Comparison of ENCODE assay signal across 8 cellular contexts in the genomic region with DNA sequence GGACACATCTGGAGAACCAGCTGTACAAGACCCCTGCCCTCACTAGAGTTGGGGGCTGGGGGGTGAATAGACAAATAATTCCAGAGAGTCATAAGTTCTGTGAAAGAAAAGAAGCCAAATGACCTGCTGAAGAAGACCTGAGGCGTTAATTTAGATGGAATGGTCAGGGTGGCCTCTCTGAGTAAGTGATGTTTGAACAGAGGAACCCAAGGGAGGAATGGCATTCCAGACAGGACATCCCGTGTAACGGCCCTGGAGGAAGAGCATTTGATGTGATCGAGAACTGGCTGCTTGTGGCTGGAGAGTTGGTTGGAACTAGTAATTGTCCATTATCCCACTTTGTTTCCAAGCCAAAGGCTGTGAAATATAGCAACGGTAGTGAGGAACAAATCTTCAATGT. TPM values are rescaled to one million over a fixed set of nuclear protein-coding genes. Genes with fewer than 3 reads are reported as not detected.
DNase-seq lines count a peak whose midpoint lies in the region; ATAC-seq and TF ChIP-seq lines count a peak whose summit lies in the region.

No MANE protein-coding gene starts in this region.

- H3K36me3 Mint-ChIP-seq in MCF 10A (ENCODE audit: insufficient read depth, unreplicated experiment) (peaks cover 27% of the 10 kb centered on the region), memory B cell (peaks cover 9% of the 10 kb centered on the region)

- H3K4me1 ChIP-seq in heart right ventricle (peaks cover 11 to 55% (median 35%) of the 10 kb centered on the region in 9 donors), vagina (peaks cover 31% of the 10 kb centered on the region)

- H3K4me3 Mint-ChIP-seq in MCF 10A (ENCODE audit: unreplicated experiment), result peak overlapping the region; percentile 99
- peak overlapping the region; percentile 100 for H3K4me3 Mint-ChIP-seq in memory B cell

- WGBS in heart right ventricle, 2 donors, result 28 to 35% methylated on average over 5 of the region's 5 CpGs

- H3K27me3 ChIP-seq in heart right ventricle (no peaks in the 10 kb centered on the region), vagina (no peaks in the 10 kb centered on the region)

- peak overlapping the region in 9 of 10 donors; percentile 74 to 96 (median 85) for H3K4me3 ChIP-seq in heart right ventricle
- H3K4me3 ChIP-seq in vagina, result peak overlapping the region; percentile 89 to 96

- H3K27ac ChIP-seq in heart right ventricle (peak overlapping the region; percentile 42 to 100 (median 98)), vagina (peak overlapping the region; percentile 96)

- POLR2A ChIA-PET in MCF 10A (lab: Yijun Ruan, JAX), result interaction anchor here (0.8 to 2.4 kb wide), 10 partner anchors 8 to 772 kb away, joined by 3 to 11 read pairs (median 6); a partner anchor contains a TSS

- H3K27ac Mint-ChIP-seq in MCF 10A (ENCODE audit: low read depth, unreplicated experiment) (peak overlapping the region; percentile 99), memory B cell (peak overlapping the region; percentile 100)

- H3K4me1 Mint-ChIP-seq in MCF 10A (ENCODE audit: insufficient read depth, unreplicated experiment), result peaks cover 24% of the 10 kb centered on the region
- peaks cover 28% of the 10 kb centered on the region for H3K4me1 Mint-ChIP-seq in memory B cell

- H3K27me3 Mint-ChIP-seq in MCF 10A (ENCODE audit: insufficient read depth, unreplicated experiment), result no peaks in the 10 kb centered on the region
- no peaks in the 10 kb centered on the region for H3K27me3 Mint-ChIP-seq in memory B cell

- intact Hi-C loops in heart right ventricle (cut with DNase I), result loop anchor here in 7 of 10 donors (5.0 to 10.0 kb wide), 4 partner anchors 66 to 148 kb away; a partner anchor contains a TSS
- intact Hi-C loops in left ventricle myocardium superior (cut with micrococcal nuclease), result no loop called here
- intact Hi-C loops in MCF 10A (cut with micrococcal nuclease), result no loop called here
- intact Hi-C loops in vagina (cut with DNase I), result no loop called here

- H3K9me3 Mint-ChIP-seq in MCF 10A (ENCODE audit: unreplicated experiment) (no peaks in the 10 kb centered on the region), memory B cell (no peaks in the 10 kb centered on the region)

- CTCF ChIA-PET in MCF 10A (lab: Yijun Ruan, JAX), result interaction anchor here (0.8 kb wide), 1 partner anchor 1983 kb away, joined by 3 read pairs; no protein-coding TSS in a partner anchor

- peaks cover 0 to 20% (median 12%) of the 10 kb centered on the region in 9 donors for H3K36me3 ChIP-seq in heart right ventricle
- peaks cover 0 to 14% of the 10 kb centered on the region in 2 donors for H3K36me3 ChIP-seq in vagina

- BruUV-seq in MCF 10A (replicated peaks; lab: Mats Ljungman, UMichigan), result TSS peak; percentile 39

- DNase-seq in heart right ventricle (no peak), left ventricle myocardium superior (no peak), MCF 10A (ENCODE audit: unreplicated experiment) (peak; percentile 7), memory B cell (ENCODE audit: low spot score in 2 of 2) (no peak), vagina (ENCODE audit: extremely low spot score in 2 of 2) (no peak), globus pallidus (ENCODE audit: low spot score) (no peak)
- no peak for DNase-seq in stimulated activated CD4-positive, alpha-beta T cell treated with anti-CD3 and anti-CD28 coated beads, Interleukin-12 subunit alpha, Interleukin-12 subunit beta, amount 100 ng/mL, for 4 hours

- H3K9me3 ChIP-seq in heart right ventricle (no peaks in the 10 kb centered on the region), vagina (no peaks in the 10 kb centered on the region)

- no peak for TF ChIP-seq POLR2A in vagina (IDR thresholded peaks at IDR 0.05)

- no peak for ATAC-seq in heart right ventricle
- no peak for ATAC-seq in left ventricle myocardium superior
- no peak for ATAC-seq in memory B cell (ENCODE audit: low read depth)
- ATAC-seq in HG03457 (IDR thresholded peaks at IDR 0.05; ENCODE audit: unreplicated experiment), result no peak

- TF ChIP-seq CTCF in heart right ventricle (IDR thresholded peaks at IDR 0.05) (no peak), MCF 10A (IDR thresholded peaks at IDR 0.05; ENCODE audit: unreplicated experiment) (no peak), vagina (IDR thresholded peaks at IDR 0.05) (no peak)

RNA-seq across cellular contexts. Expression of a gene that starts 1.7 kb away (rescaled TPM):
- total RNA-seq in heart right ventricle (10 to 100 TPM; 22.2 to 33.8 (median 27.6) TPM), left ventricle myocardium superior (31.8 TPM), MCF 10A (2022) (42.4 and 45.2 TPM in 2 replicates), vagina (40.0 TPM)
- 1 to 10 TPM; 6.5 to 9.1 TPM for polyA plus RNA-seq in heart right ventricle

Comparison
In these comparisons a context has a peak if more than half of its experiments do, and no peak if none do; other contexts are left out.
1. intact Hi-C loops: an anchor here in heart right ventricle (5.0 to 10.0 kb wide); none called in left ventricle myocardium superior, MCF 10A and vagina.